ENCODE assay signal across 8 cellular contexts in the genomic region with DNA sequence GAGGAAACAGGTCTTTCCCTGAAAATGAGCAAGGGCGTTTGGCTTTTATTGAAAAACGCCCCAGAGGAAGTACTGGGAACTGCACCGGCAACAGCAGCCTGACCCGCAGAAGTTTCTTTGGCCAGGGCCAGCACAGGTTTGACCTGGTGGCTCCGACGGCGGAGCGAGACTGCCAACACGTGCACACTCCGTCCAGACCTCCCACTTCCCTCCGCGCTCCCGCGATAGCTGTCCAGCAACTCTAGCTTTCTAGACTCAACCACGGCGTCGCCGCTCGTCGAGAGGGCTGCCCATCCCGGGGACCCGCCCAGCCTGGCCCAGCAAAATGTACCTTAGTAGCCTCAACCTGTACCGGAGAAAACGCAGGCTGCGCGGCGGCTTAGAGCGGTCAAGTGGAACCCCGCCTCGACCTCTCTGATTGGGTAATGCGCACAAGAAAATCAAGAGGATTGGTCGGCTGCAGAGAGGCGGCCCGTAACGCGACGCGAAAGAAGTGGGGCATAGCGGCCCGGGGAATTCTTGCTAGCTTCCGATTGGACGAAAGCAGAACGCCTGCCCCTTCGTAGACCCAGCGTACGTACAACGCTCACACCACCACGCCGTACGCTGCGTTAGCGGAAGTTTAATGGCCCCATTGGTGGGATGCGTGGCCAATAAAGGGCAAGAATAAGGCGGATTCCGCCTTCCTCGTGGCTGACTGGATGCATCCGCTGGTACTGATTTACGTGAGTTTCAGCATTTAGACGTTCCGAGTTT. TPM values are rescaled to one million over a fixed set of nuclear protein-coding genes. Genes with fewer than 3 reads are reported as not detected.
DNase-seq lines count a peak whose midpoint lies in the region; ATAC-seq and TF ChIP-seq lines count a peak whose summit lies in the region.

A gene with protein sequence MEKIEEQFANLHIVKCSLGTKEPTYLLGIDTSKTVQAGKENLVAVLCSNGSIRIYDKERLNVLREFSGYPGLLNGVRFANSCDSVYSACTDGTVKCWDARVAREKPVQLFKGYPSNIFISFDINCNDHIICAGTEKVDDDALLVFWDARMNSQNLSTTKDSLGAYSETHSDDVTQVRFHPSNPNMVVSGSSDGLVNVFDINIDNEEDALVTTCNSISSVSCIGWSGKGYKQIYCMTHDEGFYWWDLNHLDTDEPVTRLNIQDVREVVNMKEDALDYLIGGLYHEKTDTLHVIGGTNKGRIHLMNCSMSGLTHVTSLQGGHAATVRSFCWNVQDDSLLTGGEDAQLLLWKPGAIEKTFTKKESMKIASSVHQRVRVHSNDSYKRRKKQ (minus strand): TSS at position 399 of the 756 bp plus-strand sequence. CDS start 41,929 bp downstream, outside the sequence.

- no peaks in the 10 kb centered on the region for H3K9me2 ChIP-seq in DOHH2 (replicated peaks; ENCODE audit: control insufficient read depth, low read length)

- TF ChIP-seq CTCF in DOHH2 (IDR thresholded peaks at IDR 0.05; ENCODE audit: low read depth, low read length, poor library complexity, severe bottlenecking) (peak; percentile 71), Peyer's patch (IDR thresholded peaks at IDR 0.05) (peak; percentile 68 to 89 (median 82))

- peak; percentile 38 to 57 for TF ChIP-seq POLR2A in Peyer's patch (IDR thresholded peaks at IDR 0.05)

- H3K9me3 ChIP-seq in DOHH2 (ENCODE audit: control insufficient read depth, insufficient read depth, low read length): peaks cover 7% of the 10 kb centered on the region; the same call in 1 of the 2 replicates
- H3K9me3 ChIP-seq in KOPT-K1 (ENCODE audit: insufficient read depth, low read length, poor library complexity, severe bottlenecking): peaks cover 7% of the 10 kb centered on the region
- H3K9me3 ChIP-seq in Peyer's patch: no peaks in the 10 kb centered on the region
- no peaks in the 10 kb centered on the region for H3K9me3 ChIP-seq in muscle layer of colon (ENCODE audit: low read length)

- H3K36me3 ChIP-seq in DOHH2 (ENCODE audit: control insufficient read depth, low read length) (peaks cover 39% of the 10 kb centered on the region), KOPT-K1 (ENCODE audit: insufficient read depth, low read length) (peaks cover 23% of the 10 kb centered on the region), Peyer's patch (no peaks in the 10 kb centered on the region), muscle layer of colon (ENCODE audit: insufficient read depth, low read length) (no peaks in the 10 kb centered on the region)

- H3K79me2 ChIP-seq in DOHH2 (ENCODE audit: control insufficient read depth, low read length): peaks cover 72% of the 10 kb centered on the region

- peak within 1 kb of the TSS; percentile 76 for H3K9ac ChIP-seq in muscle layer of colon (ENCODE audit: low read length)

- H3K4me3 ChIP-seq in DOHH2 (ENCODE audit: low read length) (peak within 1 kb of the TSS; percentile 98), Peyer's patch (peak within 1 kb of the TSS; percentile 54 to 81 (median 68)), muscle layer of colon (ENCODE audit: low read depth in 1 of 2, low read length in 2 of 2) (peak within 1 kb of the TSS; percentile 86 to 87)

- H3K4me1 ChIP-seq in DOHH2 (ENCODE audit: control insufficient read depth, low read length) (peaks cover 30% of the 10 kb centered on the region), Peyer's patch (peaks cover 0 to 14% (median 2%) of the 10 kb centered on the region in 4 donors), muscle layer of colon (ENCODE audit: insufficient read depth, low read length) (peaks cover 4% of the 10 kb centered on the region)

- peak; percentile 95 to 99 (median 96) for DNase-seq in Peyer's patch
- peak; percentile 95 to 96 for DNase-seq in activated T-cell treated with anti-CD3 and anti-CD28 coated beads, Interleukin-2, amount 50 U/mL, for 48 hours
- DNase-seq in stimulated activated CD8-positive, alpha-beta memory T cell treated with anti-CD3 and anti-CD28 coated beads, Interleukin-7, amount 100 ng/mL, for 24 hours (ENCODE audit: low read depth): peak; percentile 85

- no peaks in the 10 kb centered on the region for H4K20me1 ChIP-seq in DOHH2 (ENCODE audit: control insufficient read depth, insufficient read depth, low read depth, low read length)

- no peaks in the 10 kb centered on the region for H3K27me3 ChIP-seq in DOHH2 (ENCODE audit: control insufficient read depth, low read length)
- no peaks in the 10 kb centered on the region for H3K27me3 ChIP-seq in Peyer's patch
- H3K27me3 ChIP-seq in muscle layer of colon (ENCODE audit: control insufficient read depth in 1 of 2, insufficient read depth in 2 of 2, low read length in 2 of 2): no peaks in the 10 kb centered on the region

- ATAC-seq in GM21786 (IDR thresholded peaks at IDR 0.05; ENCODE audit: unreplicated experiment) (peak; percentile 82), esophagus mucosa (peak; percentile 98)

- peak within 1 kb of the TSS; percentile 90 for H3K27ac ChIP-seq in DOHH2 (ENCODE audit: low read depth, low read length)
- peak within 1 kb of the TSS; percentile 80 for H3K27ac ChIP-seq in KOPT-K1 (ENCODE audit: low read depth, low read length, poor library complexity, severe bottlenecking)
- H3K27ac ChIP-seq in Peyer's patch: peak within 1 kb of the TSS; percentile 90 to 97 (median 96)
- H3K27ac ChIP-seq in muscle layer of colon (ENCODE audit: low read depth, low read length): peak within 1 kb of the TSS; percentile 98

- H3K4me2 ChIP-seq in DOHH2 (ENCODE audit: low read length): peak within 1 kb of the TSS; percentile 81

- peaks cover 10% of the 10 kb centered on the region for H3F3A ChIP-seq in DOHH2 (ENCODE audit: control insufficient read depth, insufficient read depth)

RNA-seq across cellular contexts. Expression of the gene that starts here (rescaled TPM):
- total RNA-seq in Peyer's patch (1 to 10 TPM; 3.2 to 7.4 (median 5.6) TPM), esophagus mucosa (6.8 TPM)

Comparison
In these comparisons a context has a peak if more than half of its experiments do, and no peak if none do; other contexts are left out.
1. Peak in every context shown above with its lines: DNase-seq, ATAC-seq, H3K4me3 ChIP-seq and H3K27ac ChIP-seq.